Comparison of ENCODE assay signal across 1 cellular context in genomic region chr2:119958642-119959268, GRCh38.
TF ChIP-seq lines count a peak whose summit lies in the region.

No MANE protein-coding gene starts in this region.

TF ChIP-seq in GM23338, 12 proteins besides CTCF, POLR2A, EP300 and RAD21 (continued from another document):
- TF ChIP-seq, protein P1, sequence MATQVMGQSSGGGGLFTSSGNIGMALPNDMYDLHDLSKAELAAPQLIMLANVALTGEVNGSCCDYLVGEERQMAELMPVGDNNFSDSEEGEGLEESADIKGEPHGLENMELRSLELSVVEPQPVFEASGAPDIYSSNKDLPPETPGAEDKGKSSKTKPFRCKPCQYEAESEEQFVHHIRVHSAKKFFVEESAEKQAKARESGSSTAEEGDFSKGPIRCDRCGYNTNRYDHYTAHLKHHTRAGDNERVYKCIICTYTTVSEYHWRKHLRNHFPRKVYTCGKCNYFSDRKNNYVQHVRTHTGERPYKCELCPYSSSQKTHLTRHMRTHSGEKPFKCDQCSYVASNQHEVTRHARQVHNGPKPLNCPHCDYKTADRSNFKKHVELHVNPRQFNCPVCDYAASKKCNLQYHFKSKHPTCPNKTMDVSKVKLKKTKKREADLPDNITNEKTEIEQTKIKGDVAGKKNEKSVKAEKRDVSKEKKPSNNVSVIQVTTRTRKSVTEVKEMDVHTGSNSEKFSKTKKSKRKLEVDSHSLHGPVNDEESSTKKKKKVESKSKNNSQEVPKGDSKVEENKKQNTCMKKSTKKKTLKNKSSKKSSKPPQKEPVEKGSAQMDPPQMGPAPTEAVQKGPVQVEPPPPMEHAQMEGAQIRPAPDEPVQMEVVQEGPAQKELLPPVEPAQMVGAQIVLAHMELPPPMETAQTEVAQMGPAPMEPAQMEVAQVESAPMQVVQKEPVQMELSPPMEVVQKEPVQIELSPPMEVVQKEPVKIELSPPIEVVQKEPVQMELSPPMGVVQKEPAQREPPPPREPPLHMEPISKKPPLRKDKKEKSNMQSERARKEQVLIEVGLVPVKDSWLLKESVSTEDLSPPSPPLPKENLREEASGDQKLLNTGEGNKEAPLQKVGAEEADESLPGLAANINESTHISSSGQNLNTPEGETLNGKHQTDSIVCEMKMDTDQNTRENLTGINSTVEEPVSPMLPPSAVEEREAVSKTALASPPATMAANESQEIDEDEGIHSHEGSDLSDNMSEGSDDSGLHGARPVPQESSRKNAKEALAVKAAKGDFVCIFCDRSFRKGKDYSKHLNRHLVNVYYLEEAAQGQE (IDR thresholded peaks at IDR 0.05; ENCODE audit: unreplicated experiment), result no peak
- TF ChIP-seq ETS1 (IDR thresholded peaks at IDR 0.05), result no peak
